18 cellular contexts compared by ENCODE assay signal in the genomic region with DNA sequence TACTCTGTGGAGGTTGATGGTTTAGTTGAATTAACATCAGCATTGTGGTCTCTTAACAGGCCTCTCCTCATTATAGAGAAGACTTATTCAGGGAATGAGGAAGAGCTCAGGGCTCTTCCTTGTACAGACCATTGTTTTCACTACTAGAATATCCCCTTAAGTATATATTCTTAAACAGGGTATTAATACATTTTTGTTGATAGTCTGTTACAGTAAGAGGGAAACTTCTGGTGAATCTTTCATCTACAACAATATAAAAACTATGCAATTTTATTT.
DNase-seq lines count a peak whose midpoint lies in the region; ATAC-seq and TF ChIP-seq lines count a peak whose summit lies in the region.
"Had no signal": no experiment of that assay in that cellular context is flagged by ENCODE, and none has a peak within 500 bp of the region (broad histone marks: within the 10 kb centered on the region; RNA-seq: fewer than 3 reads in every experiment).

No MANE protein-coding gene starts in this region.

- no peaks in the 10 kb centered on the region for H3K9me2 ChIP-seq in PC-9 (ENCODE audit: insufficient read depth)

- H3K4me3 ChIP-seq in PC-9 (no peak overlapping the region), esophagus squamous epithelium (no peak overlapping the region), lung (no peak overlapping the region), upper lobe of left lung (no peak overlapping the region)
- H3K4me3 ChIP-seq: HAP-1, MG63, SJSA1 had no signal

- H3K9me3 ChIP-seq in PC-9 (ENCODE audit: insufficient read depth, low read depth) (no peaks in the 10 kb centered on the region), esophagus squamous epithelium (no peaks in the 10 kb centered on the region), lung (ENCODE audit: control insufficient read depth in 2 of 2, insufficient read depth in 1 of 2, low read length in 1 of 2) (no peaks in the 10 kb centered on the region), upper lobe of left lung (no peaks in the 10 kb centered on the region)
- H3K9me3 ChIP-seq: HAP-1, MG63, SJSA1 had no signal

- H3K4me2 ChIP-seq in PC-9, result peak overlapping the region; percentile 32; the same call in 1 of the 2 replicates

- TF ChIP-seq EP300 in upper lobe of left lung (IDR thresholded peaks at IDR 0.05), result no peak

- no peaks in the 10 kb centered on the region for H3K27me3 ChIP-seq in PC-9 (ENCODE audit: insufficient read depth, low read depth)
- H3K27me3 ChIP-seq in esophagus squamous epithelium, result no peaks in the 10 kb centered on the region
- no peaks in the 10 kb centered on the region for H3K27me3 ChIP-seq in lung (ENCODE audit: control insufficient read depth, insufficient read depth)
- no peaks in the 10 kb centered on the region for H3K27me3 ChIP-seq in upper lobe of left lung
- H3K27me3 ChIP-seq: MG63, SJSA1 had no signal

- peaks cover 13% of the 10 kb centered on the region for H3F3A ChIP-seq in PC-9 (ENCODE audit: insufficient read depth, low read depth)

- intact Hi-C loops in PC-9 (cut with micrococcal nuclease; ENCODE audit: unreplicated experiment) (no loop called here), esophagus squamous epithelium (cut with DNase I) (no loop called here)

- DNase-seq in PC-9 (no peak), esophagus squamous epithelium (lab: John Stamatoyannopoulos, UW) (no peak), lung (ENCODE audit: low spot score) (no peak), upper lobe of left lung (no peak), NOMO-1 (lab: John Stamatoyannopoulos, UW; ENCODE audit: unreplicated experiment in 2 of 2) (no peak), kidney glomerular epithelial cell (lab: John Stamatoyannopoulos, UW) (no peak)
- DNase-seq: C1 segment of cervical spinal cord; CD8-positive, alpha-beta memory T cell; Karpas-422; MG63; NCI-H1048; NCI-H1436 treated with DMSO at 0.1 percent for 48 hours; NCI-H2029; NCI-H345; NCI-H524 treated with DMSO at 0.1 percent for 48 hours had no signal

- H3K36me3 ChIP-seq in PC-9 (ENCODE audit: low read depth) (no peaks in the 10 kb centered on the region), esophagus squamous epithelium (no peaks in the 10 kb centered on the region), lung (ENCODE audit: control insufficient read depth in 2 of 2, insufficient read depth in 2 of 2, low read length in 2 of 2) (no peaks in the 10 kb centered on the region), upper lobe of left lung (no peaks in the 10 kb centered on the region)
- H3K36me3 ChIP-seq: HAP-1, MG63, SJSA1 had no signal

- no peak overlapping the region for H2AFZ ChIP-seq in PC-9

- 0 out of 2 replicates have a peak overlapping the region, but pooled peaks have one; percentile 13 for H3K27ac ChIP-seq in PC-9
- H3K27ac ChIP-seq in esophagus squamous epithelium, result peak overlapping the region; percentile 60 to 80 (median 67)
- no peak overlapping the region for H3K27ac ChIP-seq in lung (ENCODE audit: low read depth in 1 of 2, low read length in 1 of 2)
- no peak overlapping the region for H3K27ac ChIP-seq in upper lobe of left lung
- H3K27ac ChIP-seq: SJSA1 had no signal

- H3K79me2 ChIP-seq in PC-9 (ENCODE audit: low read depth), result no peaks in the 10 kb centered on the region

- BruUV-seq in PC-9 (replicated peaks; lab: Mats Ljungman, UMichigan), result no TSS peak

- ATAC-seq in lung (ENCODE audit: insufficient read depth, low FRiP score) (peak; percentile 62), upper lobe of left lung (ENCODE audit: low FRiP score in 2 of 2) (peak; percentile 38 to 69), HG02885 (IDR thresholded peaks at IDR 0.05; ENCODE audit: poor library complexity, unreplicated experiment) (no peak)

- TF ChIP-seq CTCF in PC-9 (conservative IDR thresholded peaks at IDR 0.05), result no peak
- TF ChIP-seq CTCF in esophagus squamous epithelium (IDR thresholded peaks at IDR 0.05), result no peak
- no peak for TF ChIP-seq CTCF in lung (IDR thresholded peaks at IDR 0.05; ENCODE audit: control extremely low read depth, extremely low read depth)
- no peak for TF ChIP-seq CTCF in upper lobe of left lung (IDR thresholded peaks at IDR 0.05)

- TF ChIP-seq POLR2A in esophagus squamous epithelium (IDR thresholded peaks at IDR 0.05) (no peak), upper lobe of left lung (IDR thresholded peaks at IDR 0.05) (no peak)

- no peaks in the 10 kb centered on the region for H4K20me1 ChIP-seq in PC-9 (ENCODE audit: insufficient read depth)

- H3K4me1 ChIP-seq in PC-9 (replicated peaks; ENCODE audit: insufficient read depth) (peaks cover 21% of the 10 kb centered on the region), esophagus squamous epithelium (peaks cover 0 to 59% (median 5%) of the 10 kb centered on the region in 3 donors), lung (ENCODE audit: control insufficient read depth in 2 of 2, insufficient read depth in 2 of 2, low read length in 2 of 2) (no peaks in the 10 kb centered on the region), upper lobe of left lung (peaks cover 0 to 8% (median 2%) of the 10 kb centered on the region in 4 donors)
- H3K4me1 ChIP-seq: SJSA1 had no signal

- CTCF ChIA-PET in PC-9 (lab: Charles Lee), result no interaction called here

- POLR2A ChIA-PET in PC-9 (lab: Charles Lee; ENCODE audit: unreplicated experiment), result no interaction called here

Comparison
In these comparisons a context has a peak if more than half of its experiments do, and no peak if none do; other contexts are left out.
1. H3K27ac ChIP-seq: peak in PC-9 (single experiment) and esophagus squamous epithelium (4 of 4); none in lung (0 of 2) and upper lobe of left lung (0 of 4).